In genomic region chr10:110376021-110376773, GRCh38 we compare ENCODE assay signal across 12 cellular contexts.
DNase-seq lines count a peak whose midpoint lies in the region; ATAC-seq lines count a peak whose summit lies in the region.
"Had no signal": no experiment of that assay in that cellular context is flagged by ENCODE, and none has a peak within 500 bp of the region (broad histone marks: within the 10 kb centered on the region; RNA-seq: fewer than 3 reads in every experiment).

No MANE protein-coding gene starts in this region.

- intact Hi-C loops in aorta (cut with DNase I) = no loop called here

- no peaks in the 10 kb centered on the region for H3K9me3 ChIP-seq in aorta (ENCODE audit: control insufficient read depth, low read length)

- ATAC-seq in activated naive CD4-positive, alpha-beta T cell treated with anti-CD3 and anti-CD28 coated beads, Interleukin-2, amount 50 U/mL, for 72 hours = no peak
- peak; percentile 63 for ATAC-seq in esophagus mucosa
- ATAC-seq in aorta (ENCODE audit: low FRiP score) = peak; percentile 43
- no peak for ATAC-seq in GM21447 (IDR thresholded peaks at IDR 0.05; ENCODE audit: unreplicated experiment)
- no peak for ATAC-seq in GM21529 (IDR thresholded peaks at IDR 0.05; ENCODE audit: unreplicated experiment)

- no peak overlapping the region for H3K4me3 ChIP-seq in aorta (ENCODE audit: low read length in 2 of 2)

- 79 to 82% methylated on average over 21 of the region's 21 CpGs for WGBS in aorta, 2 donors

- no peak for DNase-seq in activated naive CD4-positive, alpha-beta T cell treated with anti-CD3 and anti-CD28 coated beads, Interleukin-2, amount 50 U/mL, for 72 hours (ENCODE audit: low spot score in 2 of 2)
- peak; percentile 59 to 87 for DNase-seq in lung microvascular endothelial cell (ENCODE audit: low read depth in 2 of 2)
- peak; percentile 49 to 74 for DNase-seq in aorta
- DNase-seq in DMS 273 (lab: John Stamatoyannopoulos, UW; ENCODE audit: unreplicated experiment) = no peak
- DNase-seq: amygdala, GOT3, NCI-H2171 had no signal

- no peaks in the 10 kb centered on the region for H3K27me3 ChIP-seq in aorta (ENCODE audit: control insufficient read depth in 1 of 2, insufficient read depth in 2 of 2, low read length in 1 of 2)

- H3K9me3 Mint-ChIP-seq in activated naive CD4-positive, alpha-beta T cell treated with anti-CD3 and anti-CD28 coated beads, Interleukin-2, amount 50 U/mL, for 24 hours = no peaks in the 10 kb centered on the region
- no peaks in the 10 kb centered on the region for H3K9me3 Mint-ChIP-seq in activated naive CD4-positive, alpha-beta T cell treated with anti-CD3 and anti-CD28 coated beads, Interleukin-2, amount 50 U/mL, for 72 hours
- H3K9me3 Mint-ChIP-seq: T-helper 2 cell treated with Interferon-gamma antibody and Interleukin-4, amounts not matched to agents 5 μg/mL and 100 μg/mL, for 36 hours had no signal

- H3K36me3 Mint-ChIP-seq in activated naive CD4-positive, alpha-beta T cell treated with anti-CD3 and anti-CD28 coated beads, Interleukin-2, amount 50 U/mL, for 24 hours = no peaks in the 10 kb centered on the region
- H3K36me3 Mint-ChIP-seq in activated naive CD4-positive, alpha-beta T cell treated with anti-CD3 and anti-CD28 coated beads, Interleukin-2, amount 50 U/mL, for 72 hours = no peaks in the 10 kb centered on the region

- no peak overlapping the region for H3K27ac ChIP-seq in aorta (ENCODE audit: low read depth in 1 of 2, low read length in 2 of 2)

- no peaks in the 10 kb centered on the region for H3K4me1 ChIP-seq in aorta (ENCODE audit: control insufficient read depth in 1 of 2, insufficient read depth in 2 of 2, low read length in 2 of 2)

- H3K27me3 Mint-ChIP-seq in activated naive CD4-positive, alpha-beta T cell treated with anti-CD3 and anti-CD28 coated beads, Interleukin-2, amount 50 U/mL, for 24 hours = no peaks in the 10 kb centered on the region

- peaks cover 29% of the 10 kb centered on the region for H3K4me1 Mint-ChIP-seq in activated naive CD4-positive, alpha-beta T cell treated with anti-CD3 and anti-CD28 coated beads, Interleukin-2, amount 50 U/mL, for 24 hours

- H3K4me3 Mint-ChIP-seq in activated naive CD4-positive, alpha-beta T cell treated with anti-CD3 and anti-CD28 coated beads, Interleukin-2, amount 50 U/mL, for 24 hours = no peak overlapping the region
- H3K4me3 Mint-ChIP-seq: T-helper 2 cell treated with Interferon-gamma antibody and Interleukin-4, amounts not matched to agents 5 μg/mL and 100 μg/mL, for 36 hours had no signal

- no peaks in the 10 kb centered on the region for H3K36me3 ChIP-seq in aorta (ENCODE audit: control insufficient read depth in 1 of 2, insufficient read depth in 2 of 2, low read length in 1 of 2)

- H3K27ac Mint-ChIP-seq in activated naive CD4-positive, alpha-beta T cell treated with anti-CD3 and anti-CD28 coated beads, Interleukin-2, amount 50 U/mL, for 24 hours = peak overlapping the region; percentile 42
- H3K27ac Mint-ChIP-seq in activated naive CD4-positive, alpha-beta T cell treated with anti-CD3 and anti-CD28 coated beads, Interleukin-2, amount 50 U/mL, for 72 hours = peak overlapping the region in 1 of 2 donors; percentile 5
- H3K27ac Mint-ChIP-seq: T-helper 2 cell treated with Interferon-gamma antibody and Interleukin-4, amounts not matched to agents 5 μg/mL and 100 μg/mL, for 36 hours had no signal

Comparison
In these comparisons a context has a peak if more than half of its experiments do, and no peak if none do; other contexts are left out.
1. ATAC-seq: peak in esophagus mucosa (single experiment) and aorta (single experiment); none in activated naive CD4-positive, alpha-beta T cell treated with anti-CD3 and anti-CD28 coated beads, Interleukin-2, amount 50 U/mL, for 72 hours (0 of 2), GM21447 (single experiment) and GM21529 (single experiment).
2. DNase-seq: peak in lung microvascular endothelial cell (2 of 2) and aorta (2 of 2); none in activated naive CD4-positive, alpha-beta T cell treated with anti-CD3 and anti-CD28 coated beads, Interleukin-2, amount 50 U/mL, for 72 hours (0 of 2) and DMS 273 (single experiment).